Comparison of ENCODE assay signal across 1 cellular context in the genomic region with DNA sequence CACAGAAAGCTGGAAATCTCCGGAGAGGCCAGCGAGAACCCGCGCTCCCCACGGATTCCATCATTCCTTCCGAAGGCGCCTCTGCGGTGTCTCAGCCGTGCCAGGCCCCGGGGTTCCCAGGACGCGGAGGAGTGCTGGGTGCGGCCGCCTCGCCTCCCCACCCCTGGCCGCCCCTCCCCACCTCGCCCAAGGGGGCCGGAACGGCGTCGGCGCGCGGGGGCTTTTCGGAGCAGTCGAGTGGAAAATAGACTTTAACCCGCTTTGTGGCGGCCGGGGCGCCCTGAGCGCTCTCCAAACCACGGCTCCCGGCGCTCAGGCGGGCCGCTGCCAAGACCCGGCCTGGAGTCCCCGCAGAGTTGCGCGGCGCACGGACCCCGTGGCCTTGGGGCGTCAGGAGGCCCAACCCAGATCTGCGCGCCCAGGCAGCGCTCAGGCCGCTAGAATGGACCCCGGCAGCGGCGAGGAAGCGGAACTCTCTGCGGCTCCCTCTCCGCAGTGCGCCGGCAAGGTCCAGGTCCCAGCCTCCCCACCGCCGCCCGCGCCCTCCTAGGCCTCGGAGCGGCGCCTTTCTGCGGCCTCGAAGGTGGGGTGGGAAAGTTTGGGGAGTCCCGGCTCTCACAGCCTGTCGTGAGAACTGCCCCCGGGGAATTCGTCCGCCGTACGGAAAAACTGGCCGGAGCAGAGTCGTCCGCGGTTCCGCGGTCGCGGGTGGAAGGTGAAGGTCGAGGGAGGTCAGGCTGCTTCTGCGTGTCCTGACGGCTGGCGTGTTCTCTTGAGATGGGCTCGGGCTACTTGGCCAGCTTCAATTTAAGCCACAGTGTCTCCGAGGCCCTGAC.
TF ChIP-seq lines count a peak whose summit lies in the region.

No MANE protein-coding gene starts in this region.

TF ChIP-seq in HepG2, 621 proteins besides CTCF, POLR2A, EP300 and RAD21 (continued from another document):
- TF ChIP-seq, protein P1, sequence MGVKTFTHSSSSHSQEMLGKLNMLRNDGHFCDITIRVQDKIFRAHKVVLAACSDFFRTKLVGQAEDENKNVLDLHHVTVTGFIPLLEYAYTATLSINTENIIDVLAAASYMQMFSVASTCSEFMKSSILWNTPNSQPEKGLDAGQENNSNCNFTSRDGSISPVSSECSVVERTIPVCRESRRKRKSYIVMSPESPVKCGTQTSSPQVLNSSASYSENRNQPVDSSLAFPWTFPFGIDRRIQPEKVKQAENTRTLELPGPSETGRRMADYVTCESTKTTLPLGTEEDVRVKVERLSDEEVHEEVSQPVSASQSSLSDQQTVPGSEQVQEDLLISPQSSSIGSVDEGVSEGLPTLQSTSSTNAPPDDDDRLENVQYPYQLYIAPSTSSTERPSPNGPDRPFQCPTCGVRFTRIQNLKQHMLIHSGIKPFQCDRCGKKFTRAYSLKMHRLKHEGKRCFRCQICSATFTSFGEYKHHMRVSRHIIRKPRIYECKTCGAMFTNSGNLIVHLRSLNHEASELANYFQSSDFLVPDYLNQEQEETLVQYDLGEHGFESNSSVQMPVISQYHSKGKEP (CRISPR knock-in tag; IDR thresholded peaks at IDR 0.05) = no peak
- TF ChIP-seq HNF4G (IDR thresholded peaks at IDR 0.05; ENCODE audit: borderline replicate concordance, low read depth, low read length) (peak; percentile 86), HNF4G (CRISPR knock-in tag; IDR thresholded peaks at IDR 0.05; ENCODE audit: borderline replicate concordance, low read depth) (no peak; the same call in 1 of the 2 replicates), ZNF746 (CRISPR knock-in tag; IDR thresholded peaks at IDR 0.05) (peak; percentile 42), PAF1 (CRISPR knock-in tag; IDR thresholded peaks at IDR 0.05) (no peak), FIP1L1 (IDR thresholded peaks at IDR 0.05; ENCODE audit: borderline replicate concordance, insufficient read depth, low read depth, low read length) (no peak)
- TF ChIP-seq, protein P2, sequence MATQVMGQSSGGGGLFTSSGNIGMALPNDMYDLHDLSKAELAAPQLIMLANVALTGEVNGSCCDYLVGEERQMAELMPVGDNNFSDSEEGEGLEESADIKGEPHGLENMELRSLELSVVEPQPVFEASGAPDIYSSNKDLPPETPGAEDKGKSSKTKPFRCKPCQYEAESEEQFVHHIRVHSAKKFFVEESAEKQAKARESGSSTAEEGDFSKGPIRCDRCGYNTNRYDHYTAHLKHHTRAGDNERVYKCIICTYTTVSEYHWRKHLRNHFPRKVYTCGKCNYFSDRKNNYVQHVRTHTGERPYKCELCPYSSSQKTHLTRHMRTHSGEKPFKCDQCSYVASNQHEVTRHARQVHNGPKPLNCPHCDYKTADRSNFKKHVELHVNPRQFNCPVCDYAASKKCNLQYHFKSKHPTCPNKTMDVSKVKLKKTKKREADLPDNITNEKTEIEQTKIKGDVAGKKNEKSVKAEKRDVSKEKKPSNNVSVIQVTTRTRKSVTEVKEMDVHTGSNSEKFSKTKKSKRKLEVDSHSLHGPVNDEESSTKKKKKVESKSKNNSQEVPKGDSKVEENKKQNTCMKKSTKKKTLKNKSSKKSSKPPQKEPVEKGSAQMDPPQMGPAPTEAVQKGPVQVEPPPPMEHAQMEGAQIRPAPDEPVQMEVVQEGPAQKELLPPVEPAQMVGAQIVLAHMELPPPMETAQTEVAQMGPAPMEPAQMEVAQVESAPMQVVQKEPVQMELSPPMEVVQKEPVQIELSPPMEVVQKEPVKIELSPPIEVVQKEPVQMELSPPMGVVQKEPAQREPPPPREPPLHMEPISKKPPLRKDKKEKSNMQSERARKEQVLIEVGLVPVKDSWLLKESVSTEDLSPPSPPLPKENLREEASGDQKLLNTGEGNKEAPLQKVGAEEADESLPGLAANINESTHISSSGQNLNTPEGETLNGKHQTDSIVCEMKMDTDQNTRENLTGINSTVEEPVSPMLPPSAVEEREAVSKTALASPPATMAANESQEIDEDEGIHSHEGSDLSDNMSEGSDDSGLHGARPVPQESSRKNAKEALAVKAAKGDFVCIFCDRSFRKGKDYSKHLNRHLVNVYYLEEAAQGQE (IDR thresholded peaks at IDR 0.05; ENCODE audit: borderline replicate concordance in 1 of 2, low read depth in 1 of 2, low read length in 2 of 2) = no peak
